In genomic region chr9:121612511-121612998, GRCh38 we compare ENCODE assay signal across 11 cellular contexts. TPM values are rescaled to one million over a fixed set of nuclear protein-coding genes. Genes with fewer than 3 reads are reported as not detected.
A peak's percentile ranks its signal among the peaks of the same experiment; 100 is the strongest.
DNase-seq lines count a peak whose midpoint lies in the region; ATAC-seq and TF ChIP-seq lines count a peak whose summit lies in the region.
"Had no signal": no experiment of that assay in that cellular context is flagged by ENCODE, and none has a peak within 500 bp of the region (broad histone marks: within the 10 kb centered on the region; RNA-seq: fewer than 3 reads in every experiment).

No MANE protein-coding gene starts in this region.

- no peaks in the 10 kb centered on the region for H3K36me3 ChIP-seq in liver (ENCODE audit: control insufficient read depth in 4 of 4, insufficient read depth in 3 of 4, low read depth in 1 of 4, low read length in 3 of 4)
- H3K36me3 ChIP-seq in upper lobe of left lung, result no peaks in the 10 kb centered on the region

- H3K27me3 ChIP-seq in liver (ENCODE audit: control insufficient read depth in 4 of 4, insufficient read depth in 4 of 4, low read length in 3 of 4) (no peaks in the 10 kb centered on the region), upper lobe of left lung (no peaks in the 10 kb centered on the region)

- H3K4me3 ChIP-seq in liver (ENCODE audit: low read depth in 1 of 3, low read length in 3 of 3), result no peak overlapping the region
- H3K4me3 ChIP-seq in upper lobe of left lung, result peak overlapping the region in 1 of 4 donors; percentile 13

- peak; percentile 4 for DNase-seq in NCI-H2227 (lab: John Stamatoyannopoulos, UW; ENCODE audit: unreplicated experiment)
- no peak for DNase-seq in NCI-H2227 treated with DMSO at 0.1 percent for 48 hours (lab: John Stamatoyannopoulos, UW)
- DNase-seq in upper lobe of left lung, result peak in 1 of 2 donors; percentile 72
- DNase-seq in NCI-H774 (lab: John Stamatoyannopoulos, UW), result no peak
- DNase-seq: GF-D8 had no signal

- ATAC-seq in upper lobe of left lung (ENCODE audit: low FRiP score in 2 of 2) (peak; percentile 44 to 56), HG02798 (IDR thresholded peaks at IDR 0.05; ENCODE audit: poor library complexity, unreplicated experiment) (no peak), HG03460 (IDR thresholded peaks at IDR 0.05; ENCODE audit: unreplicated experiment) (no peak)
- ATAC-seq: SK-N-SH treated with all-trans-retinoic acid at 6 μM for 48 hours had no signal

- no peak for TF ChIP-seq POLR2A in upper lobe of left lung (IDR thresholded peaks at IDR 0.05)

- H3K9ac ChIP-seq in liver (ENCODE audit: low read depth in 1 of 2, low read length in 2 of 2), result peak overlapping the region in 1 of 2 donors; percentile 52

- peaks cover 8 to 29% (median 25%) of the 10 kb centered on the region in 4 donors for H3K4me1 ChIP-seq in liver (ENCODE audit: control insufficient read depth in 4 of 4, insufficient read depth in 4 of 4, low read length in 3 of 4)
- H3K4me1 ChIP-seq in upper lobe of left lung, result peaks cover 13 to 30% (median 23%) of the 10 kb centered on the region in 4 donors

- TF ChIP-seq CTCF in liver (IDR thresholded peaks at IDR 0.05; ENCODE audit: low read depth, low read length, missing input control), result no peak
- no peak for TF ChIP-seq CTCF in upper lobe of left lung (IDR thresholded peaks at IDR 0.05)

- TF ChIP-seq RAD21 in liver (IDR thresholded peaks at IDR 0.05), result no peak

- no peak for TF ChIP-seq EP300 in upper lobe of left lung (IDR thresholded peaks at IDR 0.05)

- H3K9me3 ChIP-seq in liver (ENCODE audit: control insufficient read depth in 4 of 4, low read length in 3 of 4) (no peaks in the 10 kb centered on the region), upper lobe of left lung (no peaks in the 10 kb centered on the region)

- H3K27ac ChIP-seq in cingulate gyrus (ENCODE audit: low read depth, low read length) (peak overlapping the region; percentile 19), liver (ENCODE audit: low read depth in 1 of 2, low read length in 2 of 2) (peak overlapping the region in 1 of 2 donors; percentile 68), upper lobe of left lung (peak overlapping the region; percentile 37 to 76 (median 52))
- H3K27ac ChIP-seq: HL-60 had no signal

- WGBS in liver, result 15% methylated on average over 9 of the region's 9 CpGs
- 16 to 26% methylated on average over 9 of the region's 9 CpGs for WGBS in upper lobe of left lung, 2 donors

TF ChIP-seq in liver, 16 proteins besides CTCF, POLR2A, EP300 and RAD21:
- no peak for TF ChIP-seq HNF4G (IDR thresholded peaks at IDR 0.05)
- TF ChIP-seq JUND (IDR thresholded peaks at IDR 0.05), result no peak
- no peak for TF ChIP-seq ZBTB33 (IDR thresholded peaks at IDR 0.05)
- TF ChIP-seq, protein P1, sequence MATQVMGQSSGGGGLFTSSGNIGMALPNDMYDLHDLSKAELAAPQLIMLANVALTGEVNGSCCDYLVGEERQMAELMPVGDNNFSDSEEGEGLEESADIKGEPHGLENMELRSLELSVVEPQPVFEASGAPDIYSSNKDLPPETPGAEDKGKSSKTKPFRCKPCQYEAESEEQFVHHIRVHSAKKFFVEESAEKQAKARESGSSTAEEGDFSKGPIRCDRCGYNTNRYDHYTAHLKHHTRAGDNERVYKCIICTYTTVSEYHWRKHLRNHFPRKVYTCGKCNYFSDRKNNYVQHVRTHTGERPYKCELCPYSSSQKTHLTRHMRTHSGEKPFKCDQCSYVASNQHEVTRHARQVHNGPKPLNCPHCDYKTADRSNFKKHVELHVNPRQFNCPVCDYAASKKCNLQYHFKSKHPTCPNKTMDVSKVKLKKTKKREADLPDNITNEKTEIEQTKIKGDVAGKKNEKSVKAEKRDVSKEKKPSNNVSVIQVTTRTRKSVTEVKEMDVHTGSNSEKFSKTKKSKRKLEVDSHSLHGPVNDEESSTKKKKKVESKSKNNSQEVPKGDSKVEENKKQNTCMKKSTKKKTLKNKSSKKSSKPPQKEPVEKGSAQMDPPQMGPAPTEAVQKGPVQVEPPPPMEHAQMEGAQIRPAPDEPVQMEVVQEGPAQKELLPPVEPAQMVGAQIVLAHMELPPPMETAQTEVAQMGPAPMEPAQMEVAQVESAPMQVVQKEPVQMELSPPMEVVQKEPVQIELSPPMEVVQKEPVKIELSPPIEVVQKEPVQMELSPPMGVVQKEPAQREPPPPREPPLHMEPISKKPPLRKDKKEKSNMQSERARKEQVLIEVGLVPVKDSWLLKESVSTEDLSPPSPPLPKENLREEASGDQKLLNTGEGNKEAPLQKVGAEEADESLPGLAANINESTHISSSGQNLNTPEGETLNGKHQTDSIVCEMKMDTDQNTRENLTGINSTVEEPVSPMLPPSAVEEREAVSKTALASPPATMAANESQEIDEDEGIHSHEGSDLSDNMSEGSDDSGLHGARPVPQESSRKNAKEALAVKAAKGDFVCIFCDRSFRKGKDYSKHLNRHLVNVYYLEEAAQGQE (IDR thresholded peaks at IDR 0.05), result no peak
- no peak for TF ChIP-seq EGR1 (IDR thresholded peaks at IDR 0.05; ENCODE audit: low read depth in 2 of 2)
- TF ChIP-seq HNF4A (conservative IDR thresholded peaks at IDR 0.05), result peak in 1 of 2 donors; percentile 35
- TF ChIP-seq RXRA (IDR thresholded peaks at IDR 0.05), result peak; percentile 45 to 64
- no peak for TF ChIP-seq FOXA1 (IDR thresholded peaks at IDR 0.05)
- TF ChIP-seq, protein P2, sequence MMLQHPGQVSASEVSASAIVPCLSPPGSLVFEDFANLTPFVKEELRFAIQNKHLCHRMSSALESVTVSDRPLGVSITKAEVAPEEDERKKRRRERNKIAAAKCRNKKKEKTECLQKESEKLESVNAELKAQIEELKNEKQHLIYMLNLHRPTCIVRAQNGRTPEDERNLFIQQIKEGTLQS (IDR thresholded peaks at IDR 0.05), result no peak

RNA-seq across cellular contexts. Expression of gene DAB2IP, which starts 38.9 kb away (rescaled TPM):
- 10 to 100 TPM in 1 of 2 donors, 1 to 10 TPM in 1; 3.1 to 13.1 TPM for total RNA-seq in liver
- 1 to 10 TPM; 2.3 to 7.8 TPM for polyA plus RNA-seq in liver
- total RNA-seq in upper lobe of left lung, result 10 to 100 TPM; 61.8 to 98.0 (median 77.2) TPM

Comparison
In these comparisons a context has a peak if more than half of its experiments do, and no peak if none do; other contexts are left out.
1. ATAC-seq: peak in upper lobe of left lung (2 of 2); none in HG02798 (single experiment) and HG03460 (single experiment).
2. RNA of gene DAB2IP, which starts 38.9 kb away (total RNA-seq): 61.8 to 98.0 TPM in upper lobe of left lung; 3.1 to 13.1 TPM in liver; every median in the first group is over 4 times any median in the second.